8 cellular contexts compared by ENCODE assay signal in genomic region chr16:69567031-69567680, GRCh38. TPM values are rescaled to one million over a fixed set of nuclear protein-coding genes. Genes with fewer than 3 reads are reported as not detected.
DNase-seq lines count a peak whose midpoint lies in the region; ATAC-seq and TF ChIP-seq lines count a peak whose summit lies in the region.

No MANE protein-coding gene starts in this region.

- ATAC-seq in CD4-positive, CD25-positive, alpha-beta regulatory T cell (ENCODE audit: low read depth in 2 of 2): no peak
- no peak for ATAC-seq in activated CD8-positive, alpha-beta memory T cell treated with anti-CD3 and anti-CD28 coated beads, Interleukin-2, amount 10 ng/mL, durations not matched to agents 7 days and 5 days

- peak; percentile 22 for TF ChIP-seq CTCF in fibroblast of villous mesenchyme (IDR thresholded peaks at IDR 0.05; ENCODE audit: insufficient read depth, low read depth, low read length)

- no peak overlapping the region for H3K9ac ChIP-seq in neuronal stem cell (ENCODE audit: low read depth, low read length, poor library complexity)

- H3K9me3 Mint-ChIP-seq in CD4-positive, CD25-positive, alpha-beta regulatory T cell: peaks cover 0 to 4% (median 0%) of the 10 kb centered on the region in 7 donors
- no peaks in the 10 kb centered on the region for H3K9me3 Mint-ChIP-seq in activated CD8-positive, alpha-beta memory T cell treated with anti-CD3 and anti-CD28 coated beads, Interleukin-2, amount 10 ng/mL, durations not matched to agents 7 days and 5 days (ENCODE audit: low read depth)

- H3K36me3 Mint-ChIP-seq in CD4-positive, CD25-positive, alpha-beta regulatory T cell: peaks cover 3% of the 10 kb centered on the region
- peaks cover 4% of the 10 kb centered on the region for H3K36me3 Mint-ChIP-seq in activated CD8-positive, alpha-beta memory T cell treated with anti-CD3 and anti-CD28 coated beads, Interleukin-2, amount 10 ng/mL, durations not matched to agents 7 days and 5 days

- H3K27me3 Mint-ChIP-seq in CD4-positive, CD25-positive, alpha-beta regulatory T cell: peaks cover 13% of the 10 kb centered on the region
- no peaks in the 10 kb centered on the region for H3K27me3 Mint-ChIP-seq in activated CD8-positive, alpha-beta memory T cell treated with anti-CD3 and anti-CD28 coated beads, Interleukin-2, amount 10 ng/mL, durations not matched to agents 7 days and 5 days

- no peaks in the 10 kb centered on the region for H3K36me3 ChIP-seq in CD4-positive, CD25-positive, alpha-beta regulatory T cell (ENCODE audit: control insufficient read depth, insufficient read depth, low read length)
- H3K36me3 ChIP-seq in neuronal stem cell (replicated peaks in 1 of 2; ENCODE audit: control insufficient read depth in 2 of 2, insufficient read depth in 2 of 2, low read length in 2 of 2): peaks cover 0 to 34% of the 10 kb centered on the region in 2 donors

- WGBS in neuronal stem cell (ENCODE audit: extremely low coverage in 2 of 2, insufficient read length in 2 of 2, insufficient replicate concordance in 1 of 2), 2 donors: no CpG with 5 or more reads among the region's 7 CpGs

- CTCF ChIA-PET in activated CD8-positive, alpha-beta memory T cell treated with anti-CD3 and anti-CD28 coated beads, Interleukin-2, amount 10 ng/mL, durations not matched to agents 7 days and 5 days (lab: Charles Lee): interaction anchor here (0.9 to 1.3 kb wide), 2 partner anchors 15 to 172 kb away, joined by 3 read pairs; no protein-coding TSS in a partner anchor

- no peaks in the 10 kb centered on the region for H3K27me3 ChIP-seq in CD4-positive, CD25-positive, alpha-beta regulatory T cell (ENCODE audit: control insufficient read depth, insufficient read depth, low read length)
- H3K27me3 ChIP-seq in neuronal stem cell (ENCODE audit: control insufficient read depth in 3 of 3, insufficient read depth in 3 of 3, low read depth in 1 of 3, low read length in 3 of 3): no peaks in the 10 kb centered on the region

- H3K18ac ChIP-seq in neuronal stem cell (ENCODE audit: low read length): no peak overlapping the region

- H3K27ac Mint-ChIP-seq in CD4-positive, CD25-positive, alpha-beta regulatory T cell: peak overlapping the region; percentile 96 to 97 (median 97)
- H3K27ac Mint-ChIP-seq in activated CD8-positive, alpha-beta memory T cell treated with anti-CD3 and anti-CD28 coated beads, Interleukin-2, amount 10 ng/mL, durations not matched to agents 7 days and 5 days: peak overlapping the region; percentile 98

- H3K4me3 Mint-ChIP-seq in CD4-positive, CD25-positive, alpha-beta regulatory T cell: peak overlapping the region; percentile 96 to 99 (median 98)
- H3K4me3 Mint-ChIP-seq in activated CD8-positive, alpha-beta memory T cell treated with anti-CD3 and anti-CD28 coated beads, Interleukin-2, amount 10 ng/mL, durations not matched to agents 7 days and 5 days: peak overlapping the region; percentile 99

- no peak overlapping the region for H3K4ac ChIP-seq in neuronal stem cell (ENCODE audit: low read length)

- H2AK5ac ChIP-seq in neuronal stem cell (ENCODE audit: low read depth, low read length): no peak overlapping the region

- H3K4me1 Mint-ChIP-seq in CD4-positive, CD25-positive, alpha-beta regulatory T cell: peaks cover 31 to 60% (median 52%) of the 10 kb centered on the region in 4 donors
- H3K4me1 Mint-ChIP-seq in activated CD8-positive, alpha-beta memory T cell treated with anti-CD3 and anti-CD28 coated beads, Interleukin-2, amount 10 ng/mL, durations not matched to agents 7 days and 5 days: peaks cover 51% of the 10 kb centered on the region

- peak in 2 of 3 donors; percentile 37 to 51 for DNase-seq in CD4-positive, CD25-positive, alpha-beta regulatory T cell
- DNase-seq in HT-29 (ENCODE audit: low spot score) (peak; percentile 66), fibroblast of villous mesenchyme (ENCODE audit: low read depth) (no peak), neuronal stem cell (ENCODE audit: low spot score) (no peak), GM19240 (ENCODE audit: insufficient read length, low spot score) (no peak), NCI-H2029 (lab: John Stamatoyannopoulos, UW) (no peak), NCI-H524 treated with DMSO at 0.1 percent for 48 hours (lab: John Stamatoyannopoulos, UW) (no peak)
- peak; percentile 45 for DNase-seq in activated CD8-positive, alpha-beta memory T cell treated with anti-CD3 and anti-CD28 coated beads, Interleukin-2, amount 10 ng/mL, durations not matched to agents 7 days and 5 days

- H4K8ac ChIP-seq in neuronal stem cell (ENCODE audit: low read depth, low read length): no peak overlapping the region

- peak overlapping the region; percentile 96 for H2BK5ac ChIP-seq in neuronal stem cell (ENCODE audit: low read length)

- H2BK15ac ChIP-seq in neuronal stem cell (ENCODE audit: low read length): no peak overlapping the region

- H2AFZ ChIP-seq in neuronal stem cell (ENCODE audit: low read length): peak overlapping the region; percentile 95

- peaks cover 57% of the 10 kb centered on the region for H3K4me1 ChIP-seq in CD4-positive, CD25-positive, alpha-beta regulatory T cell (ENCODE audit: control insufficient read depth, insufficient read depth, low read length, poor library complexity, severe bottlenecking)
- peaks cover 4% of the 10 kb centered on the region in 2 donors for H3K4me1 ChIP-seq in neuronal stem cell (ENCODE audit: control insufficient read depth in 2 of 2, insufficient read depth in 1 of 2, low read depth in 1 of 2, low read length in 2 of 2)

- no peaks in the 10 kb centered on the region for H3K79me1 ChIP-seq in neuronal stem cell (ENCODE audit: low read depth, low read length)

- H3K27ac ChIP-seq in CD4-positive, CD25-positive, alpha-beta regulatory T cell (ENCODE audit: insufficient read depth, low read length, poor library complexity, severe bottlenecking): peak overlapping the region; percentile 88
- peak overlapping the region; percentile 99 for H3K27ac ChIP-seq in neuronal stem cell (replicated peaks; ENCODE audit: low read length)

- H3K14ac ChIP-seq in neuronal stem cell (ENCODE audit: low read length): no peak overlapping the region

- H4K91ac ChIP-seq in neuronal stem cell (ENCODE audit: low read depth, low read length, poor library complexity): no peak overlapping the region

- peak overlapping the region; percentile 62 for H3K4me2 ChIP-seq in neuronal stem cell (ENCODE audit: insufficient read depth, low read length, poor library complexity, severe bottlenecking)

- H2BK120ac ChIP-seq in neuronal stem cell (ENCODE audit: low read depth, low read length): no peak overlapping the region

- H3K4me3 ChIP-seq in CD4-positive, CD25-positive, alpha-beta regulatory T cell (ENCODE audit: low read depth, low read length): peak overlapping the region; percentile 91
- H3K4me3 ChIP-seq in fibroblast of villous mesenchyme (ENCODE audit: low read depth, low read length) (peak overlapping the region; percentile 89), neuronal stem cell (ENCODE audit: low read length in 2 of 2) (peak overlapping the region; percentile 65 to 98)

- H2BK12ac ChIP-seq in neuronal stem cell (ENCODE audit: low read length): no peak overlapping the region

- H3K23ac ChIP-seq in neuronal stem cell (ENCODE audit: low read depth, low read length, poor library complexity): no peak overlapping the region

- no peaks in the 10 kb centered on the region for H3K9me3 ChIP-seq in CD4-positive, CD25-positive, alpha-beta regulatory T cell (ENCODE audit: control insufficient read depth in 2 of 2, low read length in 2 of 2)
- H3K9me3 ChIP-seq in neuronal stem cell (replicated peaks in 1 of 2; ENCODE audit: control insufficient read depth in 2 of 2, insufficient read depth in 1 of 2, low read depth in 1 of 2, low read length in 2 of 2): no peaks in the 10 kb centered on the region

RNA-seq across cellular contexts. Expression of gene NFAT5, which starts 1.4 kb away (rescaled TPM):
- total RNA-seq in CD4-positive, CD25-positive, alpha-beta regulatory T cell: 57.6 TPM
- 10 to 100 TPM in 2 of 4 donors, 1 to 10 TPM in 2; 7.0 to 12.0 (median 10.0) TPM for polyA plus RNA-seq in CD4-positive, CD25-positive, alpha-beta regulatory T cell
- total RNA-seq in HT-29 (2014; rRNA removed; shearing (Covaris generic)): 6.3 and 10.8 TPM in 2 replicates
- 10 to 100 TPM; 28.7 to 36.8 TPM for total RNA-seq in activated CD8-positive, alpha-beta memory T cell treated with anti-CD3 and anti-CD28 coated beads, Interleukin-2, amount 10 ng/mL, durations not matched to agents 7 days and 5 days
- total RNA-seq in fibroblast of villous mesenchyme: 34.5 and 69.1 TPM in 2 replicates
- polyA plus RNA-seq in neuronal stem cell (2013, experiment 1 of 2): 14.3 TPM
- 15.4 TPM for polyA plus RNA-seq in neuronal stem cell (2013, experiment 2 of 2)

Comparison
In these comparisons a context has a peak if more than half of its experiments do, and no peak if none do; other contexts are left out.
1. DNase-seq: peak in CD4-positive, CD25-positive, alpha-beta regulatory T cell (2 of 3), HT-29 (single experiment) and activated CD8-positive, alpha-beta memory T cell treated with anti-CD3 and anti-CD28 coated beads, Interleukin-2, amount 10 ng/mL, durations not matched to agents 7 days and 5 days (single experiment); none in fibroblast of villous mesenchyme (single experiment), neuronal stem cell (single experiment), GM19240 (single experiment), NCI-H2029 (single experiment) and NCI-H524 treated with DMSO at 0.1 percent for 48 hours (single experiment).
2. Peak in every context shown above with its lines, with median percentiles within 50 percentile points of each other: H3K4me3 ChIP-seq.